1 cellular context compared by ENCODE assay signal in genomic region chr1:77026126-77026525, GRCh38.
TF ChIP-seq lines count a peak whose summit lies in the region.

No MANE protein-coding gene starts in this region.

TF ChIP-seq in H1, 55 proteins besides CTCF, POLR2A, EP300 and RAD21:
- TF ChIP-seq CTBP2 (IDR thresholded peaks at IDR 0.05; ENCODE audit: borderline replicate concordance, insufficient read depth, insufficient read length, low read length): no peak
- peak; percentile 91 for TF ChIP-seq SRF (IDR thresholded peaks at IDR 0.05; ENCODE audit: low read depth, low read length)
TF ChIP-seq in H1: peak in this region for 1.
